ENCODE assay signal across 1 cellular context in genomic region chr5:55226027-55226933, GRCh38.
TF ChIP-seq lines count a peak whose summit lies in the region.

No MANE protein-coding gene starts in this region.

TF ChIP-seq in HepG2, 621 proteins besides CTCF, POLR2A, EP300 and RAD21 (continues in another document):
- TF ChIP-seq NFAT5 (CRISPR knock-in tag; IDR thresholded peaks at IDR 0.05) = no peak
- TF ChIP-seq ZBTB7A (CRISPR knock-in tag; IDR thresholded peaks at IDR 0.05) = no peak
- no peak for TF ChIP-seq CHD4 (IDR thresholded peaks at IDR 0.05; ENCODE audit: borderline replicate concordance, low read length)
- TF ChIP-seq KAT2B (IDR thresholded peaks at IDR 0.05; ENCODE audit: borderline replicate concordance, low read depth, low read length) = no peak
- TF ChIP-seq KMT2B (CRISPR knock-in tag; IDR thresholded peaks at IDR 0.05) = no peak
- TF ChIP-seq SIN3A (IDR thresholded peaks at IDR 0.05; ENCODE audit: borderline replicate concordance, low read depth, low read length) = no peak
- no peak for TF ChIP-seq KDM1A (CRISPR knock-in tag; IDR thresholded peaks at IDR 0.05)
- no peak for TF ChIP-seq ZFP37 (CRISPR knock-in tag; IDR thresholded peaks at IDR 0.05; ENCODE audit: borderline replicate concordance)
- no peak for TF ChIP-seq MTA1 (CRISPR knock-in tag; IDR thresholded peaks at IDR 0.05; ENCODE audit: borderline replicate concordance)
- TF ChIP-seq ZBTB46 (CRISPR knock-in tag; IDR thresholded peaks at IDR 0.05; ENCODE audit: borderline replicate concordance) = no peak
- no peak for TF ChIP-seq ZNF546 (CRISPR knock-in tag; conservative IDR thresholded peaks at IDR 0.05)
- TF ChIP-seq ZFP90 (CRISPR knock-in tag; IDR thresholded peaks at IDR 0.05; ENCODE audit: borderline replicate concordance) = no peak
- TF ChIP-seq ZNF414 (CRISPR knock-in tag; IDR thresholded peaks at IDR 0.05) = peak; percentile 34; the same call in 1 of the 2 replicates
- TF ChIP-seq ZNF691 (CRISPR knock-in tag; IDR thresholded peaks at IDR 0.05; ENCODE audit: borderline replicate concordance, low read depth) = no peak
- TF ChIP-seq FOXO1 (CRISPR knock-in tag; IDR thresholded peaks at IDR 0.05) = no peak
- TF ChIP-seq ATF3 (CRISPR knock-in tag; IDR thresholded peaks at IDR 0.05) = no peak
- TF ChIP-seq ZSCAN5A (CRISPR knock-in tag; IDR thresholded peaks at IDR 0.05; ENCODE audit: borderline replicate concordance) = no peak
- TF ChIP-seq TRIM24 (CRISPR knock-in tag; IDR thresholded peaks at IDR 0.05) = no peak
- no peak for TF ChIP-seq ZMYM2 (CRISPR knock-in tag; IDR thresholded peaks at IDR 0.05)
- no peak for TF ChIP-seq ZNF20 (CRISPR knock-in tag; IDR thresholded peaks at IDR 0.05)
- no peak for TF ChIP-seq ZNF780A (CRISPR knock-in tag; IDR thresholded peaks at IDR 0.05)
- TF ChIP-seq ATF2 (CRISPR knock-in tag; IDR thresholded peaks at IDR 0.05) = no peak
- TF ChIP-seq IRF2 (CRISPR knock-in tag; IDR thresholded peaks at IDR 0.05) = no peak
- TF ChIP-seq LRRFIP1 (CRISPR knock-in tag; conservative IDR thresholded peaks at IDR 0.05) = no peak
- no peak for TF ChIP-seq ERF (CRISPR knock-in tag; IDR thresholded peaks at IDR 0.05)
- TF ChIP-seq ZNF749 (CRISPR knock-in tag; IDR thresholded peaks at IDR 0.05; ENCODE audit: borderline replicate concordance) = no peak
- TF ChIP-seq ZNF607 (CRISPR knock-in tag; IDR thresholded peaks at IDR 0.05; ENCODE audit: borderline replicate concordance) = no peak
- no peak for TF ChIP-seq RBM22 (optimal IDR thresholded peaks at IDR 0.05; ENCODE audit: low read length)
- TF ChIP-seq NCOA2 (CRISPR knock-in tag; IDR thresholded peaks at IDR 0.05) = no peak
- no peak for TF ChIP-seq MTF1 (CRISPR knock-in tag; IDR thresholded peaks at IDR 0.05)
- no peak for TF ChIP-seq ZFP36L2 (CRISPR knock-in tag; IDR thresholded peaks at IDR 0.05)
- TF ChIP-seq RARG (CRISPR knock-in tag; IDR thresholded peaks at IDR 0.05; ENCODE audit: low read depth) = no peak
- TF ChIP-seq KMT2A (CRISPR knock-in tag; IDR thresholded peaks at IDR 0.05) = no peak
- TF ChIP-seq ZNF275 (CRISPR knock-in tag; IDR thresholded peaks at IDR 0.05; ENCODE audit: borderline replicate concordance) = no peak
- TF ChIP-seq ZXDC (CRISPR knock-in tag; IDR thresholded peaks at IDR 0.05) = no peak
- TF ChIP-seq SP1 (IDR thresholded peaks at IDR 0.05) = no peak
- TF ChIP-seq SP1 (CRISPR knock-in tag; IDR thresholded peaks at IDR 0.05) = no peak
- TF ChIP-seq NFE2L2 (IDR thresholded peaks at IDR 0.05; ENCODE audit: low read length) = no peak
- peak; percentile 51 for TF ChIP-seq ZNF883 (CRISPR knock-in tag; IDR thresholded peaks at IDR 0.05; ENCODE audit: not compliant biosample characterization)
- TF ChIP-seq ZKSCAN5 (CRISPR knock-in tag; IDR thresholded peaks at IDR 0.05) = no peak
- no peak for TF ChIP-seq NR2F1 (CRISPR knock-in tag; IDR thresholded peaks at IDR 0.05)
- no peak for TF ChIP-seq MBNL3 (CRISPR knock-in tag; conservative IDR thresholded peaks at IDR 0.05)
- no peak for TF ChIP-seq PHF8 (CRISPR knock-in tag; IDR thresholded peaks at IDR 0.05)
- TF ChIP-seq ONECUT2 (CRISPR knock-in tag; IDR thresholded peaks at IDR 0.05) = no peak
- TF ChIP-seq ZFP1 (CRISPR knock-in tag; IDR thresholded peaks at IDR 0.05) = no peak
- no peak for TF ChIP-seq TOE1 (CRISPR knock-in tag; IDR thresholded peaks at IDR 0.05)
- TF ChIP-seq ZNF432 (CRISPR knock-in tag; IDR thresholded peaks at IDR 0.05; ENCODE audit: borderline replicate concordance) = no peak
- peak; percentile 61; the same call in 1 of the 2 replicates for TF ChIP-seq ZFP91 (CRISPR knock-in tag; IDR thresholded peaks at IDR 0.05; ENCODE audit: borderline replicate concordance)
- TF ChIP-seq ZNF776 (CRISPR knock-in tag; IDR thresholded peaks at IDR 0.05) = no peak
